1 cellular context compared by ENCODE assay signal in the genomic region with DNA sequence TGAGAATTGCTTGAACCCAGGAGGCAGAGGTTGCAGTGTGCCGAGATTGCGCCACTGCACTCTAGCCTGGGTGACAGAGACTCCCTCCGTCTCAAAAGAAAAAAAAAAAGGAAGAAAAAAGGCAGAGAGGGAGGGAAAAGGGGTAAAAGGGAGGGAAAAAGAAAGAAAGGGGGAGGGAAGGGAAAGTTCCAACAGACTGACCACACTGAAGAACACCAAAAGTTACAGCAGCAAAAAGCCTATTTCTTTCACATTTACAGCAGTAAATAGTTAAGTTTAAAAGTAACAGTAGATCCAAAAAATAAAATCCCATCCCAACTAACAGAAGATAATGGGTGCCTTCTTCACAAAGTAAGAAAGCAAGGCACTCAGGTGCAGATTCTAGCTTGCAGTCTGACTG.
TF ChIP-seq lines count a peak whose summit lies in the region.

No MANE protein-coding gene starts in this region.

TF ChIP-seq in HepG2, 621 proteins besides CTCF, POLR2A, EP300 and RAD21:
- TF ChIP-seq ZNF652 (CRISPR knock-in tag; IDR thresholded peaks at IDR 0.05; ENCODE audit: borderline replicate concordance, low read depth) = no peak
